Comparison of ENCODE assay signal across 30 cellular contexts in genomic region chr18:28062446-28062845, GRCh38.
DNase-seq lines count a peak whose midpoint lies in the region; ATAC-seq and TF ChIP-seq lines count a peak whose summit lies in the region.
"Had no signal": no experiment of that assay in that cellular context is flagged by ENCODE, and none has a peak within 500 bp of the region (broad histone marks: within the 10 kb centered on the region; RNA-seq: fewer than 3 reads in every experiment).

No MANE protein-coding gene starts in this region.

- DNase-seq in AG10803 (ENCODE audit: low read depth) (peak; percentile 84), dedifferentiated amniotic fluid mesenchymal stem cell (ENCODE audit: extremely low spot score) (peak; percentile 78), mesenchymal stem cell (no peak), cardiac septum (ENCODE audit: low spot score) (no peak)
- DNase-seq in activated naive CD8-positive, alpha-beta T cell treated with anti-CD3 and anti-CD28 coated beads, Interleukin-2, amount 50 U/mL, for 24 hours = no peak
- DNase-seq in activated CD4-positive, CD25-positive, alpha-beta regulatory T cell treated with anti-CD3 and anti-CD28 coated beads, Interleukin-2, amount 50 U/mL, for 72 hours = no peak
- DNase-seq in stimulated activated CD8-positive, alpha-beta memory T cell treated with anti-CD3 and anti-CD28 coated beads, Interleukin-4, amount 100 ng/mL, for 48 hours = no peak
- DNase-seq: ACHN; activated CD4-positive, alpha-beta memory T cell treated with anti-CD3 and anti-CD28 coated beads for 36 hours; activated CD8-positive, alpha-beta memory T cell treated with anti-CD3 and anti-CD28 coated beads, Interleukin-2, amount 50 U/mL, for 48 hours; activated naive CD4-positive, alpha-beta T cell treated with anti-CD3 and anti-CD28 coated beads, Interleukin-2, amount 50 U/mL, for 16 hours; aorta; foreskin keratinocyte; heart right ventricle; NCI-H1092 treated with DMSO at 0.1 percent for 48 hours; NCI-H187 treated with DMSO at 0.1 percent for 48 hours; NCI-H526 treated with DMSO at 0.1 percent for 48 hours; stimulated activated CD4-positive, alpha-beta T cell treated with anti-CD3 and anti-CD28 coated beads, Interleukin-4, amount 100 ng/mL, for 24 hours; T-helper 1 cell; upper lobe of right lung had no signal

- no peak for TF ChIP-seq CTCF in AG10803 (conservative IDR thresholded peaks at IDR 0.05; ENCODE audit: low read length)

- no peak overlapping the region for H2BK15ac ChIP-seq in mesenchymal stem cell (ENCODE audit: low read depth, poor library complexity, severe bottlenecking)

- H4K8ac ChIP-seq in mesenchymal stem cell (ENCODE audit: low read length) = no peak overlapping the region

- no peak overlapping the region; the same call in 1 of the 2 replicates for H3K9ac ChIP-seq in HUES64 (ENCODE audit: low read depth, low read length)
- H3K9ac ChIP-seq in mesenchymal stem cell (ENCODE audit: low read length) = no peak overlapping the region
- H3K9ac ChIP-seq: BLaER1 had no signal

- no peak overlapping the region for H2AK5ac ChIP-seq in mesenchymal stem cell (ENCODE audit: low read length, severe bottlenecking)

- no peaks in the 10 kb centered on the region for H3K36me3 Mint-ChIP-seq in activated naive CD8-positive, alpha-beta T cell treated with anti-CD3 and anti-CD28 coated beads, Interleukin-2, amount 50 U/mL, for 24 hours (ENCODE audit: low read depth)
- H3K36me3 Mint-ChIP-seq: activated CD4-positive, alpha-beta memory T cell treated with anti-CD3 and anti-CD28 coated beads for 36 hours; stimulated activated memory B cell treated with anti-CD40 and anti-IgM and Interleukin-4, amounts not matched to agents 10 μg/mL and 1 μg/mL and 100 μg/mL, for 72 hours had no signal

- H3K9me3 Mint-ChIP-seq in activated naive CD8-positive, alpha-beta T cell treated with anti-CD3 and anti-CD28 coated beads, Interleukin-2, amount 50 U/mL, for 24 hours = peaks cover 12% of the 10 kb centered on the region

- no peak for ATAC-seq in activated naive CD8-positive, alpha-beta T cell treated with anti-CD3 and anti-CD28 coated beads, Interleukin-2, amount 50 U/mL, for 24 hours
- ATAC-seq: activated CD4-positive, CD25-positive, alpha-beta regulatory T cell treated with anti-CD3 and anti-CD28 coated beads, Interleukin-2, amount 50 U/mL, for 24 hours; activated T-helper 17 cell treated with anti-CD3 and anti-CD28 coated beads, Interleukin-2, amount 50 U/mL, for 72 hours; foreskin keratinocyte; stimulated activated memory B cell treated with anti-CD40 and anti-IgM and Interleukin-4, amounts not matched to agents 10 μg/mL and 1 μg/mL and 100 μg/mL, for 72 hours; upper lobe of right lung had no signal

- intact Hi-C loops in cardiac septum (cut with DNase I) = no loop called here

- no peaks in the 10 kb centered on the region for H3K27me3 Mint-ChIP-seq in activated naive CD8-positive, alpha-beta T cell treated with anti-CD3 and anti-CD28 coated beads, Interleukin-2, amount 50 U/mL, for 24 hours
- H3K27me3 Mint-ChIP-seq: activated CD4-positive, alpha-beta memory T cell treated with anti-CD3 and anti-CD28 coated beads for 36 hours; activated T-helper 17 cell treated with anti-CD3 and anti-CD28 coated beads, Interleukin-2, amount 50 U/mL, for 72 hours; stimulated activated memory B cell treated with anti-CD40 and anti-IgM and Interleukin-4, amounts not matched to agents 10 μg/mL and 1 μg/mL and 100 μg/mL, for 72 hours had no signal

- H3K4me3 ChIP-seq in AG10803 (ENCODE audit: low read length) (no peak overlapping the region), HUES64 (ENCODE audit: low read length) (no peak overlapping the region), mesenchymal stem cell (ENCODE audit: insufficient read depth in 1 of 2, low read depth in 1 of 2, low read length in 2 of 2) (no peak overlapping the region)
- H3K4me3 ChIP-seq: BLaER1, HAP-1, heart right ventricle, lung, right atrium auricular region, suprapubic skin, upper lobe of right lung had no signal

- peaks cover 1% of the 10 kb centered on the region; the same call in 1 of the 2 replicates for H3K36me3 ChIP-seq in HUES64 (ENCODE audit: insufficient read depth, low read length)
- no peaks in the 10 kb centered on the region for H3K36me3 ChIP-seq in mesenchymal stem cell (ENCODE audit: control insufficient read depth in 1 of 2, insufficient read depth in 2 of 2, low read depth in 1 of 2, low read length in 2 of 2)
- H3K36me3 ChIP-seq: BLaER1, HAP-1, heart right ventricle, right atrium auricular region, suprapubic skin, upper lobe of right lung had no signal

- H3K4me1 ChIP-seq in HUES64 (ENCODE audit: insufficient read depth, low read length) (peaks cover 40% of the 10 kb centered on the region), mesenchymal stem cell (ENCODE audit: control insufficient read depth, insufficient read depth, low read depth, low read length) (peaks cover 8% of the 10 kb centered on the region)
- H3K4me1 ChIP-seq: BLaER1, suprapubic skin, upper lobe of right lung had no signal

- 95% methylated on average over 4 of the region's 4 CpGs for WGBS in HUES64
- 97% methylated on average over 4 of the region's 4 CpGs for WGBS in mesenchymal stem cell

- no peaks in the 10 kb centered on the region for H3K27me3 ChIP-seq in HUES64 (ENCODE audit: insufficient read depth, low read length)
- H3K27me3 ChIP-seq in mesenchymal stem cell (ENCODE audit: control insufficient read depth in 1 of 2, insufficient read depth in 1 of 2, low read length in 2 of 2) = no peaks in the 10 kb centered on the region
- H3K27me3 ChIP-seq: BLaER1, foreskin keratinocyte, heart right ventricle, right atrium auricular region, suprapubic skin, upper lobe of right lung had no signal

- no peaks in the 10 kb centered on the region for H3K4me1 Mint-ChIP-seq in activated naive CD8-positive, alpha-beta T cell treated with anti-CD3 and anti-CD28 coated beads, Interleukin-2, amount 50 U/mL, for 24 hours
- H3K4me1 Mint-ChIP-seq: activated T-helper 17 cell treated with anti-CD3 and anti-CD28 coated beads, Interleukin-2, amount 50 U/mL, for 72 hours; stimulated activated memory B cell treated with anti-CD40 and anti-IgM and Interleukin-4, amounts not matched to agents 10 μg/mL and 1 μg/mL and 100 μg/mL, for 72 hours had no signal

- no peak overlapping the region for H3K4ac ChIP-seq in mesenchymal stem cell (ENCODE audit: low read depth in 1 of 2, low read length in 2 of 2)

- H2BK5ac ChIP-seq in mesenchymal stem cell (ENCODE audit: low read depth, low read length, poor library complexity, severe bottlenecking) = no peak overlapping the region

- H4K91ac ChIP-seq in mesenchymal stem cell (ENCODE audit: low read length) = no peak overlapping the region

- no peak overlapping the region for H2AFZ ChIP-seq in mesenchymal stem cell (ENCODE audit: low read depth, low read length)

- peaks cover 11% of the 10 kb centered on the region for H3K79me1 ChIP-seq in mesenchymal stem cell (replicated peaks; ENCODE audit: low read length, poor library complexity, severe bottlenecking)

- H2BK12ac ChIP-seq in mesenchymal stem cell (ENCODE audit: low read length in 2 of 2) = peak overlapping the region in 1 of 2 experiments; percentile 4

- H3K4me2 ChIP-seq in mesenchymal stem cell (ENCODE audit: low read length, poor library complexity, severe bottlenecking) = no peak overlapping the region
- H3K4me2 ChIP-seq: BLaER1 had no signal

- no peak overlapping the region for H3K18ac ChIP-seq in mesenchymal stem cell (ENCODE audit: low read depth in 1 of 2, low read length in 2 of 2)

- no peak overlapping the region for H3K27ac Mint-ChIP-seq in activated naive CD8-positive, alpha-beta T cell treated with anti-CD3 and anti-CD28 coated beads, Interleukin-2, amount 50 U/mL, for 24 hours
- H3K27ac Mint-ChIP-seq: activated CD4-positive, alpha-beta memory T cell treated with anti-CD3 and anti-CD28 coated beads for 36 hours; activated T-helper 17 cell treated with anti-CD3 and anti-CD28 coated beads, Interleukin-2, amount 50 U/mL, for 72 hours; stimulated activated memory B cell treated with anti-CD40 and anti-IgM and Interleukin-4, amounts not matched to agents 10 μg/mL and 1 μg/mL and 100 μg/mL, for 72 hours had no signal

- H2BK120ac ChIP-seq in mesenchymal stem cell (ENCODE audit: low read depth, low read length) = no peak overlapping the region

- H3K27ac ChIP-seq in HUES64 (ENCODE audit: low read depth, low read length) (peak overlapping the region; percentile 64; the same call in 1 of the 2 replicates), mesenchymal stem cell (ENCODE audit: low read length, poor library complexity, severe bottlenecking) (peak overlapping the region; percentile 87)
- H3K27ac ChIP-seq: BLaER1, foreskin keratinocyte, heart right ventricle, suprapubic skin, upper lobe of right lung had no signal

- no peak overlapping the region for H3K14ac ChIP-seq in mesenchymal stem cell (ENCODE audit: low read length in 2 of 2)

- H3K4me3 Mint-ChIP-seq in activated naive CD8-positive, alpha-beta T cell treated with anti-CD3 and anti-CD28 coated beads, Interleukin-2, amount 50 U/mL, for 24 hours = no peak overlapping the region
- H3K4me3 Mint-ChIP-seq: activated CD4-positive, alpha-beta memory T cell treated with anti-CD3 and anti-CD28 coated beads for 36 hours; activated T-helper 17 cell treated with anti-CD3 and anti-CD28 coated beads, Interleukin-2, amount 50 U/mL, for 72 hours; neural crest cell; stimulated activated memory B cell treated with anti-CD40 and anti-IgM and Interleukin-4, amounts not matched to agents 10 μg/mL and 1 μg/mL and 100 μg/mL, for 72 hours had no signal

- no peak overlapping the region for H3K23ac ChIP-seq in mesenchymal stem cell (ENCODE audit: low read length in 2 of 2)

- H3K9me3 ChIP-seq in HUES64 (ENCODE audit: insufficient read depth, low read depth, low read length) (no peaks in the 10 kb centered on the region; the same call in 1 of the 2 replicates), mesenchymal stem cell (ENCODE audit: control insufficient read depth, low read length) (no peaks in the 10 kb centered on the region)
- H3K9me3 ChIP-seq: BLaER1, HAP-1, right atrium auricular region, suprapubic skin, upper lobe of right lung had no signal

Comparison
In these comparisons a context has a peak if more than half of its experiments do, and no peak if none do; other contexts are left out.
1. DNase-seq: peak in AG10803 (single experiment) and dedifferentiated amniotic fluid mesenchymal stem cell (single experiment); none in mesenchymal stem cell (single experiment), activated naive CD8-positive, alpha-beta T cell treated with anti-CD3 and anti-CD28 coated beads, Interleukin-2, amount 50 U/mL, for 24 hours (single experiment), cardiac septum (single experiment), activated CD4-positive, CD25-positive, alpha-beta regulatory T cell treated with anti-CD3 and anti-CD28 coated beads, Interleukin-2, amount 50 U/mL, for 72 hours (single experiment) and stimulated activated CD8-positive, alpha-beta memory T cell treated with anti-CD3 and anti-CD28 coated beads, Interleukin-4, amount 100 ng/mL, for 48 hours (single experiment).